Comparison of ENCODE assay signal across 20 cellular contexts in genomic region chr1:8586438-8586837, GRCh38.
"Had no signal": no experiment of that assay in that cellular context is flagged by ENCODE, and none has a peak within 500 bp of the region (broad histone marks: within the 10 kb centered on the region; RNA-seq: fewer than 3 reads in every experiment).

No MANE protein-coding gene starts in this region.

- H3K36me3 ChIP-seq: brain microvascular endothelial cell, prostate gland, spleen, thoracic aorta had no signal

- H3K27me3 Mint-ChIP-seq: activated naive CD4-positive, alpha-beta T cell treated with anti-CD3 and anti-CD28 coated beads, Interleukin-2, amount 50 U/mL, for 24 hours; central memory CD8-positive, alpha-beta T cell; effector memory CD8-positive, alpha-beta T cell; naive thymus-derived CD4-positive, alpha-beta T cell; type B pancreatic cell had no signal

- H3K4me3 Mint-ChIP-seq: activated naive CD4-positive, alpha-beta T cell treated with anti-CD3 and anti-CD28 coated beads, Interleukin-2, amount 50 U/mL, for 24 hours; central memory CD8-positive, alpha-beta T cell; effector memory CD8-positive, alpha-beta T cell; naive thymus-derived CD4-positive, alpha-beta T cell; type B pancreatic cell; WTC11 had no signal

- H3K36me3 Mint-ChIP-seq: WTC11 had no signal

- H3K27ac Mint-ChIP-seq: effector memory CD8-positive, alpha-beta T cell; naive thymus-derived CD4-positive, alpha-beta T cell; type B pancreatic cell had no signal

- H3K9me3 Mint-ChIP-seq: activated naive CD4-positive, alpha-beta T cell treated with anti-CD3 and anti-CD28 coated beads, Interleukin-2, amount 50 U/mL, for 24 hours; central memory CD8-positive, alpha-beta T cell; effector memory CD8-positive, alpha-beta T cell; naive thymus-derived CD4-positive, alpha-beta T cell; type B pancreatic cell; WTC11 had no signal

- H3K27me3 ChIP-seq: brain microvascular endothelial cell, dorsolateral prefrontal cortex, hepatocyte, spleen had no signal

- H3K27ac ChIP-seq: brain microvascular endothelial cell, hepatocyte, prostate gland, spleen, thoracic aorta had no signal

- H3K9me3 ChIP-seq: prostate gland, spleen, thoracic aorta had no signal

- DNase-seq: activated gamma-delta T cell treated with Interleukin-2 at 50 U/mL for 16 hours; activated T-cell treated with anti-CD3 and anti-CD28 coated beads, Interleukin-2, amount 50 U/mL, for 1 hour; aorta; brain microvascular endothelial cell; dorsolateral prefrontal cortex; effector memory CD8-positive, alpha-beta T cell; left cardiac atrium; mesendoderm; naive thymus-derived CD4-positive, alpha-beta T cell; spleen; stimulated activated CD4-positive, alpha-beta T cell treated with anti-CD3 and anti-CD28 coated beads, Interleukin-4, amount 100 ng/mL, for 24 hours; stimulated activated naive CD4-positive, alpha-beta T cell treated with Interleukin-2 at 50 U/mL for 16 hours; T-helper 9 cell had no signal

- ATAC-seq: effector memory CD8-positive, alpha-beta T cell; left cardiac atrium; naive thymus-derived CD4-positive, alpha-beta T cell; WTC11 had no signal

- H3K4me3 ChIP-seq: dorsolateral prefrontal cortex, hepatocyte, prostate gland, spleen, thoracic aorta had no signal
